In the genomic region with DNA sequence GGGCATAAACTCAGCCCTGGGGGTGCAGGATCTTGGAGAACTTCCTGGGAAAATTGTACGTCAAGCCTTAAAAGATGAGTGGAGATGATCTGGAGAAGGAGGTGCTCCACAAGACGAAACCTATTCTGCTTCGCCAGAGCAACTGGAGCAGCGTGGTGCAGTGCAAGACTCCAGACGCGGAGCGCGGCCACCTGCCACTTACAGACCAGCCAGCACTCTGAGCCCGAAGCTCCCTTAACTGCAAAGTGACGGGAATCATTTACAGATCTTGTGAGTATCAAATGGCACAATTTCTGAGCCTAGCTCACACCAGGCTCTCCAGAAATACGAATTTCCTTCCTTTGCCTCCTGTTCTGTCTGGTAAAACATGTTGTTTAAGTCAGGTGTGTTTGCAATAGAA, we compare ENCODE assay signal across 15 cellular contexts.
"Had no signal": no experiment of that assay in that cellular context is flagged by ENCODE, and none has a peak within 500 bp of the region (broad histone marks: within the 10 kb centered on the region; RNA-seq: fewer than 3 reads in every experiment).

No MANE protein-coding gene starts in this region.

- H3K9ac ChIP-seq: parathyroid adenoma had no signal

- H3K27me3 ChIP-seq: foreskin keratinocyte had no signal

- H3K36me3 ChIP-seq: tibial artery had no signal

- H3K4me1 ChIP-seq: foreskin keratinocyte, parathyroid adenoma, tibial artery had no signal

- DNase-seq: activated CD4-positive, CD25-positive, alpha-beta regulatory T cell treated with anti-CD3 and anti-CD28 coated beads, Interleukin-2, amount 50 U/mL, for 72 hours; activated naive CD4-positive, alpha-beta T cell; activated naive CD8-positive, alpha-beta T cell treated with anti-CD3 and anti-CD28 coated beads, Interleukin-2, amount 10 ng/mL, durations not matched to agents 7 days and 5 days; activated T-cell treated with anti-CD3 and anti-CD28 coated beads for 4 hours; effector memory CD8-positive, alpha-beta T cell; foreskin keratinocyte; head of caudate nucleus; left cardiac atrium; midbrain; stimulated activated CD4-positive, alpha-beta T cell treated with anti-CD3 and anti-CD28 coated beads, Interleukin-4, amount 100 ng/mL, for 24 hours; stimulated activated naive CD4-positive, alpha-beta T cell; tibial artery had no signal

- H3K27ac ChIP-seq: foreskin keratinocyte, parathyroid adenoma, skin epidermis, tibial artery had no signal

- H3K9me3 ChIP-seq: tibial artery had no signal

- H3K4me3 ChIP-seq: lung, skin epidermis, tibial artery had no signal
